ENCODE assay signal across 1 cellular context in genomic region chr4:76234679-76235044, GRCh38.
TF ChIP-seq lines count a peak whose summit lies in the region.

No MANE protein-coding gene starts in this region.

TF ChIP-seq in HCT116, 20 proteins besides CTCF, POLR2A, EP300 and RAD21:
- no peak for TF ChIP-seq ELF1 (IDR thresholded peaks at IDR 0.05; ENCODE audit: borderline replicate concordance, low read depth)
- no peak for TF ChIP-seq SRF (IDR thresholded peaks at IDR 0.05; ENCODE audit: low read depth)
- TF ChIP-seq REST (IDR thresholded peaks at IDR 0.05; ENCODE audit: low read depth) = no peak
- TF ChIP-seq FOSL1 (IDR thresholded peaks at IDR 0.05; ENCODE audit: low read depth) = no peak
- TF ChIP-seq ZFX (IDR thresholded peaks at IDR 0.05) = no peak
- no peak for TF ChIP-seq ZNF274 (IDR thresholded peaks at IDR 0.05; ENCODE audit: low read depth, low read length)
- no peak; the same call in 1 of the 2 replicates for TF ChIP-seq POLR2AphosphoS5 (IDR thresholded peaks at IDR 0.05; ENCODE audit: low read depth, low read length)
- no peak for TF ChIP-seq SP1 (IDR thresholded peaks at IDR 0.05; ENCODE audit: low read depth)
- no peak for TF ChIP-seq EZH2 (IDR thresholded peaks at IDR 0.05)
- no peak for TF ChIP-seq CEBPB (IDR thresholded peaks at IDR 0.05; ENCODE audit: low read depth)
- TF ChIP-seq YY1 (IDR thresholded peaks at IDR 0.05; ENCODE audit: extremely low read depth, insufficient replicate concordance, low read depth, low read length) = no peak
